Comparison of ENCODE assay signal across 9 cellular contexts in the genomic region with DNA sequence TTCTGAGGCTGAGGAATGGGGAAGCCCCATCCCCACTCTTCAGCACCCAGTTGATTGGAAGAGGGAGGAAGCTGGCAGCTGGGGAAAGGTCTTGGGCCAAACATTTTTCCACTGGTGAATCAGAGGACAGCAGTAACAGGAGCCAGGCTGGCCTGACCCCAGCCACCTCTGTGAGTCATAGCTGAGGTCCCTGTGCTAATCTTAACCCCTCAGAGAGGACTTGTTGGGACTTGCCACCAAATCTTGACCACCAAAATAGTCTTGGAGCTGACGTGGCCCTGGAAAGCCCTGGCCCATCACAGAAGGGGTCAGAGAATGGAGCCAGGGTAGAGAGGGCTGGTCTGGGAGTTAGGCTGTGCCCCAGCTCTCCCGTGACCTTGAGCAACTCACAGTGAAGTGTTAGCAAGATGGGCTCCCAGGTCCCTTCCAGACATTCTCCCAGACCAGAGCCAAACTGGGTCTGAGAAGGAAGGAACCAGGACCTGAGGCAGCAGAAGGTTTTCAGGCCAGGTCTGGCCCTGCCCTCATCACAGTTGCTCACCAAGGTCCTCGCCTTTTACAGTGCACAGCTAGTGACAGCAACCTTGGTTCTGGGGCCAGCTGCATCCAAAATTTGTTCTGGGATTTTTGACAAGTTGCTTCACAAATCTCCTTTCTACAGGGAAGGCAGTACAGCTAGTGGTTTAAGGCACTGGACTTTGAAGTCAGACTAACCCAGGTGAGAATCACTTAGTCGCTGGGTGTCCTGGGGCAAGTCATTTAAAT.
DNase-seq lines count a peak whose midpoint lies in the region; ATAC-seq, FAIRE-seq and TF ChIP-seq lines count a peak whose summit lies in the region.
"Had no signal": no experiment of that assay in that cellular context is flagged by ENCODE, and none has a peak within 500 bp of the region (broad histone marks: within the 10 kb centered on the region; RNA-seq: fewer than 3 reads in every experiment).

No MANE protein-coding gene starts in this region.

- no peak for FAIRE-seq in kidney (lab: Jason Lieb, UNC)
- FAIRE-seq: A204.1 had no signal

- no peak overlapping the region for H3K9ac ChIP-seq in kidney (ENCODE audit: low read length in 2 of 2)

- TF ChIP-seq CTCF in brain microvascular endothelial cell (IDR thresholded peaks at IDR 0.05; ENCODE audit: low read depth, low read length, missing control alignments) (no peak), kidney (IDR thresholded peaks at IDR 0.05; ENCODE audit: borderline replicate concordance, extremely low read depth, insufficient read depth) (no peak), upper lobe of right lung (IDR thresholded peaks at IDR 0.05) (no peak)

- H3K4me1 ChIP-seq in kidney (ENCODE audit: control insufficient read depth in 1 of 2, insufficient read depth in 1 of 2, low read depth in 1 of 2, low read length in 2 of 2) = peaks cover 0 to 3% of the 10 kb centered on the region in 2 donors
- H3K4me1 ChIP-seq in upper lobe of right lung = peaks cover 25% of the 10 kb centered on the region

- intact Hi-C loops in kidney (cut with DNase I) (no loop called here), upper lobe of right lung (cut with DNase I) (no loop called here)

- H3K36me3 ChIP-seq in brain microvascular endothelial cell (replicated peaks) = no peaks in the 10 kb centered on the region
- no peaks in the 10 kb centered on the region for H3K36me3 ChIP-seq in kidney (ENCODE audit: control insufficient read depth in 1 of 2, insufficient read depth in 2 of 2, low read length in 2 of 2)
- no peaks in the 10 kb centered on the region for H3K36me3 ChIP-seq in upper lobe of right lung

- no peak overlapping the region for H3K27ac ChIP-seq in brain microvascular endothelial cell
- H3K27ac ChIP-seq in kidney (ENCODE audit: low read depth in 2 of 2, low read length in 2 of 2) = no peak overlapping the region
- H3K27ac ChIP-seq in upper lobe of right lung = no peak overlapping the region

- H3K9me3 ChIP-seq in kidney (ENCODE audit: control insufficient read depth in 1 of 2, low read length in 2 of 2) (peaks cover 0 to 7% of the 10 kb centered on the region in 2 donors), upper lobe of right lung (no peaks in the 10 kb centered on the region)

- ATAC-seq in upper lobe of right lung (peak; percentile 11), GM18519 (IDR thresholded peaks at IDR 0.05; ENCODE audit: low FRiP score, unreplicated experiment) (no peak)

- no peaks in the 10 kb centered on the region for H3K27me3 ChIP-seq in brain microvascular endothelial cell (replicated peaks)
- no peaks in the 10 kb centered on the region for H3K27me3 ChIP-seq in upper lobe of right lung

- in situ Hi-C loops in brain microvascular endothelial cell (cut with HindIII; ENCODE audit: low pct_ligation_motif_present, low sequenced_read_pairs) = no loop called here

- DNase-seq in NOMO-1 treated with DMSO at 0.1 percent for 48 hours (lab: John Stamatoyannopoulos, UW; ENCODE audit: unreplicated experiment) (peak; percentile 9), NOMO-1 treated with dmso at 0.1 percent for 144 hours (lab: John Stamatoyannopoulos, UW; ENCODE audit: unreplicated experiment) (no peak), brain microvascular endothelial cell (peak; percentile 52), kidney (peak; percentile 78), upper lobe of right lung (no peak), SK-N-DZ (ENCODE audit: low spot score) (no peak)
- no peak for DNase-seq in stimulated activated CD8-positive, alpha-beta memory T cell treated with anti-CD3 and anti-CD28 coated beads, Interleukin-4, amount 100 ng/mL, for 48 hours

- H3K4me3 ChIP-seq in brain microvascular endothelial cell (ENCODE audit: low read depth, low read length) (no peak overlapping the region), kidney (ENCODE audit: low read length in 2 of 2) (no peak overlapping the region), upper lobe of right lung (no peak overlapping the region)

Comparison
In these comparisons a context has a peak if more than half of its experiments do, and no peak if none do; other contexts are left out.
1. DNase-seq: peak in NOMO-1 treated with DMSO at 0.1 percent for 48 hours (single experiment), brain microvascular endothelial cell (single experiment) and kidney (single experiment); none in NOMO-1 treated with dmso at 0.1 percent for 144 hours (single experiment), upper lobe of right lung (single experiment), stimulated activated CD8-positive, alpha-beta memory T cell treated with anti-CD3 and anti-CD28 coated beads, Interleukin-4, amount 100 ng/mL, for 48 hours (single experiment) and SK-N-DZ (single experiment).